In the genomic region with DNA sequence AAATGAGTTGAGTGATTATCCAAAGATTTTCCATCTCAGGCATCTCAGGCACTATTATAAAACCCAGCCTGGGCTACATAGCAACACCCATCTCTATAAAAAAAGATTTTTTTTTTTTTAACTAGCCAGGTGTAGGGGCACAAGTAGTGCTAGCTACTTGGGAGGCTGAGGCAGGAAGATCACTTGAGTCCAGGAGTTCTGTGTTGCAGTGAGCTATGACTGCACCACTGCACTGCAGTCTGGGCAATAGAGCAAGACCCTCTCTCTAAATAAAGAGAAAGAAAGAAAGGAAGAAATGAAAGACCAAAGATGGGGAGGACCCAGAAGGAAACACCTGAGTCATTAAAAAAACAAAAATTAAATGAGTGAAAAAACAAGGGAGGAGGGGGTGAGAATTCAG, we compare ENCODE assay signal across 17 cellular contexts.
"Had no signal": no experiment of that assay in that cellular context is flagged by ENCODE, and none has a peak within 500 bp of the region (broad histone marks: within the 10 kb centered on the region; RNA-seq: fewer than 3 reads in every experiment).

No MANE protein-coding gene starts in this region.

- H3K9me3 ChIP-seq: left lung, transverse colon, uterus had no signal

- H3K4me3 Mint-ChIP-seq: activated CD4-positive, alpha-beta T cell treated with anti-CD3 and anti-CD28 coated beads, Interleukin-2, amount 10 ng/mL, durations not matched to agents 7 days and 5 days; immature natural killer cell; mesothelial cell of epicardium; natural killer cell; T-helper 1 cell treated with Interleukin-12 subunit alpha and Interleukin-12 subunit beta and Interleukin-4 antibody, amounts not matched to agents 30 μg/mL and 1 μg/mL, for 36 hours had no signal

- H3K4me2 ChIP-seq: hepatocyte had no signal

- H3K27me3 ChIP-seq: hepatocyte, left lung, transverse colon, uterus had no signal

- DNase-seq: activated CD4-positive, alpha-beta T cell treated with anti-CD3 and anti-CD28 coated beads, Interleukin-2, amount 10 ng/mL, durations not matched to agents 7 days and 5 days; activated T-cell treated with anti-CD3 and anti-CD28 coated beads, Interleukin-2, amount 50 U/mL, for 1 hour; amygdala; cerebellar nuclear complex; immature natural killer cell; left lung; natural killer cell; retina; stimulated activated CD4-positive, alpha-beta T cell treated with anti-CD3 and anti-CD28 coated beads, Interleukin-4, amount 100 ng/mL, for 4 hours; transverse colon; uterus had no signal

- H3K36me3 ChIP-seq: transverse colon, uterus had no signal

- H3K27ac Mint-ChIP-seq: activated CD4-positive, alpha-beta T cell treated with anti-CD3 and anti-CD28 coated beads, Interleukin-2, amount 10 ng/mL, durations not matched to agents 7 days and 5 days; mesothelial cell of epicardium; T-helper 1 cell treated with Interleukin-12 subunit alpha and Interleukin-12 subunit beta and Interleukin-4 antibody, amounts not matched to agents 30 μg/mL and 1 μg/mL, for 36 hours had no signal

- H3K36me3 Mint-ChIP-seq: natural killer cell had no signal

- H2AFZ ChIP-seq: hepatocyte had no signal

- H3K4me1 ChIP-seq: uterus had no signal

- H3K27ac ChIP-seq: coronary artery, epithelial cell of prostate, hepatocyte, left lung, transverse colon, uterus had no signal

- ATAC-seq: left lung, natural killer cell had no signal

- FAIRE-seq: bronchial epithelial cell had no signal

- H3K27me3 Mint-ChIP-seq: activated CD4-positive, alpha-beta T cell treated with anti-CD3 and anti-CD28 coated beads, Interleukin-2, amount 10 ng/mL, durations not matched to agents 7 days and 5 days had no signal

- H3K9me3 Mint-ChIP-seq: activated CD4-positive, alpha-beta T cell treated with anti-CD3 and anti-CD28 coated beads, Interleukin-2, amount 10 ng/mL, durations not matched to agents 7 days and 5 days; immature natural killer cell; mesothelial cell of epicardium; natural killer cell; T-helper 1 cell treated with Interleukin-12 subunit alpha and Interleukin-12 subunit beta and Interleukin-4 antibody, amounts not matched to agents 30 μg/mL and 1 μg/mL, for 36 hours had no signal

- H3K4me3 ChIP-seq: coronary artery, hepatocyte, left lung, transverse colon, uterus had no signal
